ENCODE assay signal across 1 cellular context in the genomic region with DNA sequence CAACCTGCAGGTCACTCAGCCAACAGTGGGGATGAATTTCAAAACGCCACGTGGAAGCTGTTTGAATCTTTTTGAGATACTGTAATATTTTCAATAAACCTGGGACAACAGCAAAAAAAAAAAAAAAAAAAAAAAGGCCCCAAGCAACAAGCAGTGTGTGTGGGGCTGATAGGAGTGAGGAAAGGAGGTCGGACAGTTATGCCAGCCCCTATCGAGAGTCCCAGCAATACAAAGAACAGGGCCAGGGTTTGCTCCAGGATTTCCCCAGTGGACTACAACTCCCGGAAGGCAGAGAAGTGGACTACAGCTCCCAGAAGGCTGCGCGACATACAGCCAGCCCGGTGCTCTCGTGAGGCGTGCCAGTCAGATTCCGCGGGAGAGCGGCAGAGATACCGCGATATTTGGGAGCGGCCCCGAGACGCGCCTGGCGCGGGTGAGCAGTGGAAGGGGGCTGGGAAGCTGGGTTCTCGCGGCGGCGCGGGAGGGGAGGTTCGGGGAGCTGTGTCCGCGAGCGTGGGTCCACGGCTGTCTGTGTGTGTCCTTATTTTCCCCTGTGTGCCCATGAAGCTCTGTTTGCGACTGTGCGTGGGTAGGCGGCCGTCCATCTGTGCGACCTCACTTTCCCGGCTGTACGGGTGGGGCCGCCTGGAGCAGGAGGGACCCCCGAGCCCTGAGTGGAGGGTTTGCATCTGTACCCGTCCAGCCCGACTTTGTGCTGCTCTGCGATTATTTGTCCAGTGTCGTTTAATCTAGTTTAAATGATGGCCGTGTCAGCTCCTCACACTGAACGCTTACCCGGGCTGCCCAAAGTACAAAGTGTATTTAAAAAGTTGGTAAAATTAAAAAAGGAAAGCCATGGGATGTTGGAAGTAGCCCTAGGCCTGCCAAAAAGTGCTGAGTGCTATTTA.
TF ChIP-seq lines count a peak whose summit lies in the region.

A gene with protein sequence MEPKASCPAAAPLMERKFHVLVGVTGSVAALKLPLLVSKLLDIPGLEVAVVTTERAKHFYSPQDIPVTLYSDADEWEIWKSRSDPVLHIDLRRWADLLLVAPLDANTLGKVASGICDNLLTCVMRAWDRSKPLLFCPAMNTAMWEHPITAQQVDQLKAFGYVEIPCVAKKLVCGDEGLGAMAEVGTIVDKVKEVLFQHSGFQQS (plus strand): TSS at position 397 of the 908 bp plus-strand sequence. CDS start 4,729 bp downstream, outside the sequence.

TF ChIP-seq in HEK293, 187 proteins besides CTCF, POLR2A, EP300 and RAD21 (continued from another document and continues in another):
- TF ChIP-seq KLF1 (tag by site-specific recombination; IDR thresholded peaks at IDR 0.05) (peak; percentile 84), ZBTB17 (tag by site-specific recombination; IDR thresholded peaks at IDR 0.05) (peak; percentile 96), ZNF19 (tag by site-specific recombination; IDR thresholded peaks at IDR 0.05; ENCODE audit: low read depth) (no peak), ZNF121 (tag by site-specific recombination; IDR thresholded peaks at IDR 0.05) (peak; percentile 30; the same call in 1 of the 2 replicates), SP2 (tag by site-specific recombination; IDR thresholded peaks at IDR 0.05) (peak; percentile 70), ZNF792 (tag by site-specific recombination; IDR thresholded peaks at IDR 0.05) (peak; percentile 77; the same call in 1 of the 2 replicates), ZFP37 (tag by site-specific recombination; IDR thresholded peaks at IDR 0.05) (peak; percentile 87), ZNF138 (tag by site-specific recombination; IDR thresholded peaks at IDR 0.05; ENCODE audit: borderline replicate concordance) (no peak), ZSCAN30 (tag by site-specific recombination; IDR thresholded peaks at IDR 0.05) (peak; percentile 65; the same call in 1 of the 2 replicates), ZNF747 (tag by site-specific recombination; IDR thresholded peaks at IDR 0.05) (no peak), ZNF23 (tag by site-specific recombination; IDR thresholded peaks at IDR 0.05; ENCODE audit: borderline replicate concordance) (0 out of 2 replicates have a peak, but pooled peaks have one; percentile 29), KLF7 (tag by site-specific recombination; IDR thresholded peaks at IDR 0.05; ENCODE audit: borderline replicate concordance) (peak; percentile 94; the same call in 1 of the 2 replicates), ZNF391 (tag by site-specific recombination; IDR thresholded peaks at IDR 0.05; ENCODE audit: borderline replicate concordance, low read depth) (peak; percentile 82; the same call in 1 of the 2 replicates), ZNF292 (tag by site-specific recombination; IDR thresholded peaks at IDR 0.05; ENCODE audit: borderline replicate concordance, low read depth) (no peak), ZSCAN23 (tag by site-specific recombination; IDR thresholded peaks at IDR 0.05) (peak; percentile 90; the same call in 1 of the 2 replicates), BCL11B (tag by site-specific recombination; IDR thresholded peaks at IDR 0.05; ENCODE audit: low read depth) (no peak), ZBTB8A (tag by site-specific recombination; IDR thresholded peaks at IDR 0.05) (peak; percentile 54), SCRT1 (tag by site-specific recombination; IDR thresholded peaks at IDR 0.05; ENCODE audit: borderline replicate concordance) (no peak), SP3 (tag by site-specific recombination; IDR thresholded peaks at IDR 0.05) (peak; percentile 84), GLIS1 (tag by site-specific recombination; IDR thresholded peaks at IDR 0.05) (peak; percentile 69), ZXDB (tag by site-specific recombination; IDR thresholded peaks at IDR 0.05) (peak; percentile 93), ZFP69B (tag by site-specific recombination; IDR thresholded peaks at IDR 0.05) (peak; percentile 86), TCF7L2 (IDR thresholded peaks at IDR 0.05; ENCODE audit: borderline replicate concordance, low read depth, low read length) (no peak), ZNF274 (IDR thresholded peaks at IDR 0.05; ENCODE audit: low read length) (no peak), ZNF274 (tag by site-specific recombination; IDR thresholded peaks at IDR 0.05; ENCODE audit: borderline replicate concordance) (no peak), ZBTB1 (tag by site-specific recombination; IDR thresholded peaks at IDR 0.05) (0 out of 2 replicates have a peak, but pooled peaks have one; percentile 13), ZNF610 (tag by site-specific recombination; IDR thresholded peaks at IDR 0.05; ENCODE audit: borderline replicate concordance) (peak; percentile 94), MZF1 (tag by site-specific recombination; IDR thresholded peaks at IDR 0.05; ENCODE audit: borderline replicate concordance) (peak; percentile 38; the same call in 1 of the 2 replicates), ZNF184 (tag by site-specific recombination; IDR thresholded peaks at IDR 0.05) (no peak)
- TF ChIP-seq, protein P1, sequence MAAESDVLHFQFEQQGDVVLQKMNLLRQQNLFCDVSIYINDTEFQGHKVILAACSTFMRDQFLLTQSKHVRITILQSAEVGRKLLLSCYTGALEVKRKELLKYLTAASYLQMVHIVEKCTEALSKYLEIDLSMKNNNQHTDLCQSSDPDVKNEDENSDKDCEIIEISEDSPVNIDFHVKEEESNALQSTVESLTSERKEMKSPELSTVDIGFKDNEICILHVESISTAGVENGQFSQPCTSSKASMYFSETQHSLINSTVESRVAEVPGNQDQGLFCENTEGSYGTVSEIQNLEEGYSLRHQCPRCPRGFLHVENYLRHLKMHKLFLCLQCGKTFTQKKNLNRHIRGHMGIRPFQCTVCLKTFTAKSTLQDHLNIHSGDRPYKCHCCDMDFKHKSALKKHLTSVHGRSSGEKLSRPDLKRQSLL (tag by site-specific recombination; IDR thresholded peaks at IDR 0.05), result no peak
- TF ChIP-seq, protein P2, sequence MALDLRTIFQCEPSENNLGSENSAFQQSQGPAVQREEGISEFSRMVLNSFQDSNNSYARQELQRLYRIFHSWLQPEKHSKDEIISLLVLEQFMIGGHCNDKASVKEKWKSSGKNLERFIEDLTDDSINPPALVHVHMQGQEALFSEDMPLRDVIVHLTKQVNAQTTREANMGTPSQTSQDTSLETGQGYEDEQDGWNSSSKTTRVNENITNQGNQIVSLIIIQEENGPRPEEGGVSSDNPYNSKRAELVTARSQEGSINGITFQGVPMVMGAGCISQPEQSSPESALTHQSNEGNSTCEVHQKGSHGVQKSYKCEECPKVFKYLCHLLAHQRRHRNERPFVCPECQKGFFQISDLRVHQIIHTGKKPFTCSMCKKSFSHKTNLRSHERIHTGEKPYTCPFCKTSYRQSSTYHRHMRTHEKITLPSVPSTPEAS (tag by site-specific recombination; IDR thresholded peaks at IDR 0.05), result peak; percentile 74
- TF ChIP-seq, protein P3, sequence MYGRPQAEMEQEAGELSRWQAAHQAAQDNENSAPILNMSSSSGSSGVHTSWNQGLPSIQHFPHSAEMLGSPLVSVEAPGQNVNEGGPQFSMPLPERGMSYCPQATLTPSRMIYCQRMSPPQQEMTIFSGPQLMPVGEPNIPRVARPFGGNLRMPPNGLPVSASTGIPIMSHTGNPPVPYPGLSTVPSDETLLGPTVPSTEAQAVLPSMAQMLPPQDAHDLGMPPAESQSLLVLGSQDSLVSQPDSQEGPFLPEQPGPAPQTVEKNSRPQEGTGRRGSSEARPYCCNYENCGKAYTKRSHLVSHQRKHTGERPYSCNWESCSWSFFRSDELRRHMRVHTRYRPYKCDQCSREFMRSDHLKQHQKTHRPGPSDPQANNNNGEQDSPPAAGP (tag by site-specific recombination; IDR thresholded peaks at IDR 0.05), result peak; percentile 99
- TF ChIP-seq, protein P4, sequence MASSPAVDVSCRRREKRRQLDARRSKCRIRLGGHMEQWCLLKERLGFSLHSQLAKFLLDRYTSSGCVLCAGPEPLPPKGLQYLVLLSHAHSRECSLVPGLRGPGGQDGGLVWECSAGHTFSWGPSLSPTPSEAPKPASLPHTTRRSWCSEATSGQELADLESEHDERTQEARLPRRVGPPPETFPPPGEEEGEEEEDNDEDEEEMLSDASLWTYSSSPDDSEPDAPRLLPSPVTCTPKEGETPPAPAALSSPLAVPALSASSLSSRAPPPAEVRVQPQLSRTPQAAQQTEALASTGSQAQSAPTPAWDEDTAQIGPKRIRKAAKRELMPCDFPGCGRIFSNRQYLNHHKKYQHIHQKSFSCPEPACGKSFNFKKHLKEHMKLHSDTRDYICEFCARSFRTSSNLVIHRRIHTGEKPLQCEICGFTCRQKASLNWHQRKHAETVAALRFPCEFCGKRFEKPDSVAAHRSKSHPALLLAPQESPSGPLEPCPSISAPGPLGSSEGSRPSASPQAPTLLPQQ (tag by site-specific recombination; IDR thresholded peaks at IDR 0.05), result peak; percentile 95
- TF ChIP-seq, protein P5, sequence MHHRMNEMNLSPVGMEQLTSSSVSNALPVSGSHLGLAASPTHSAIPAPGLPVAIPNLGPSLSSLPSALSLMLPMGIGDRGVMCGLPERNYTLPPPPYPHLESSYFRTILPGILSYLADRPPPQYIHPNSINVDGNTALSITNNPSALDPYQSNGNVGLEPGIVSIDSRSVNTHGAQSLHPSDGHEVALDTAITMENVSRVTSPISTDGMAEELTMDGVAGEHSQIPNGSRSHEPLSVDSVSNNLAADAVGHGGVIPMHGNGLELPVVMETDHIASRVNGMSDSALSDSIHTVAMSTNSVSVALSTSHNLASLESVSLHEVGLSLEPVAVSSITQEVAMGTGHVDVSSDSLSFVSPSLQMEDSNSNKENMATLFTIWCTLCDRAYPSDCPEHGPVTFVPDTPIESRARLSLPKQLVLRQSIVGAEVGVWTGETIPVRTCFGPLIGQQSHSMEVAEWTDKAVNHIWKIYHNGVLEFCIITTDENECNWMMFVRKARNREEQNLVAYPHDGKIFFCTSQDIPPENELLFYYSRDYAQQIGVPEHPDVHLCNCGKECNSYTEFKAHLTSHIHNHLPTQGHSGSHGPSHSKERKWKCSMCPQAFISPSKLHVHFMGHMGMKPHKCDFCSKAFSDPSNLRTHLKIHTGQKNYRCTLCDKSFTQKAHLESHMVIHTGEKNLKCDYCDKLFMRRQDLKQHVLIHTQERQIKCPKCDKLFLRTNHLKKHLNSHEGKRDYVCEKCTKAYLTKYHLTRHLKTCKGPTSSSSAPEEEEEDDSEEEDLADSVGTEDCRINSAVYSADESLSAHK (tag by site-specific recombination; IDR thresholded peaks at IDR 0.05), result no peak
- TF ChIP-seq, protein P6, sequence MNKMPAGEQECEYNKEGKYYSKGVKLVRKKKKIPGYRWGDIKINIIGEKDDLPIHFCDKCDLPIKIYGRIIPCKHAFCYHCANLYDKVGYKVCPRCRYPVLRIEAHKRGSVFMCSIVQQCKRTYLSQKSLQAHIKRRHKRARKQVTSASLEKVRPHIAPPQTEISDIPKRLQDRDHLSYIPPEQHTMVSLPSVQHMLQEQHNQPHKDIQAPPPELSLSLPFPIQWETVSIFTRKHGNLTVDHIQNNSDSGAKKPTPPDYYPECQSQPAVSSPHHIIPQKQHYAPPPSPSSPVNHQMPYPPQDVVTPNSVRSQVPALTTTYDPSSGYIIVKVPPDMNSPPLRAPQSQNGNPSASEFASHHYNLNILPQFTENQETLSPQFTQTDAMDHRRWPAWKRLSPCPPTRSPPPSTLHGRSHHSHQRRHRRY (tag by site-specific recombination; IDR thresholded peaks at IDR 0.05), result peak; percentile 88
- TF ChIP-seq, protein P7, sequence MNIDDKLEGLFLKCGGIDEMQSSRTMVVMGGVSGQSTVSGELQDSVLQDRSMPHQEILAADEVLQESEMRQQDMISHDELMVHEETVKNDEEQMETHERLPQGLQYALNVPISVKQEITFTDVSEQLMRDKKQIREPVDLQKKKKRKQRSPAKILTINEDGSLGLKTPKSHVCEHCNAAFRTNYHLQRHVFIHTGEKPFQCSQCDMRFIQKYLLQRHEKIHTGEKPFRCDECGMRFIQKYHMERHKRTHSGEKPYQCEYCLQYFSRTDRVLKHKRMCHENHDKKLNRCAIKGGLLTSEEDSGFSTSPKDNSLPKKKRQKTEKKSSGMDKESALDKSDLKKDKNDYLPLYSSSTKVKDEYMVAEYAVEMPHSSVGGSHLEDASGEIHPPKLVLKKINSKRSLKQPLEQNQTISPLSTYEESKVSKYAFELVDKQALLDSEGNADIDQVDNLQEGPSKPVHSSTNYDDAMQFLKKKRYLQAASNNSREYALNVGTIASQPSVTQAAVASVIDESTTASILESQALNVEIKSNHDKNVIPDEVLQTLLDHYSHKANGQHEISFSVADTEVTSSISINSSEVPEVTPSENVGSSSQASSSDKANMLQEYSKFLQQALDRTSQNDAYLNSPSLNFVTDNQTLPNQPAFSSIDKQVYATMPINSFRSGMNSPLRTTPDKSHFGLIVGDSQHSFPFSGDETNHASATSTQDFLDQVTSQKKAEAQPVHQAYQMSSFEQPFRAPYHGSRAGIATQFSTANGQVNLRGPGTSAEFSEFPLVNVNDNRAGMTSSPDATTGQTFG (tag by site-specific recombination; IDR thresholded peaks at IDR 0.05; ENCODE audit: borderline replicate concordance), result no peak
- TF ChIP-seq, protein P8, sequence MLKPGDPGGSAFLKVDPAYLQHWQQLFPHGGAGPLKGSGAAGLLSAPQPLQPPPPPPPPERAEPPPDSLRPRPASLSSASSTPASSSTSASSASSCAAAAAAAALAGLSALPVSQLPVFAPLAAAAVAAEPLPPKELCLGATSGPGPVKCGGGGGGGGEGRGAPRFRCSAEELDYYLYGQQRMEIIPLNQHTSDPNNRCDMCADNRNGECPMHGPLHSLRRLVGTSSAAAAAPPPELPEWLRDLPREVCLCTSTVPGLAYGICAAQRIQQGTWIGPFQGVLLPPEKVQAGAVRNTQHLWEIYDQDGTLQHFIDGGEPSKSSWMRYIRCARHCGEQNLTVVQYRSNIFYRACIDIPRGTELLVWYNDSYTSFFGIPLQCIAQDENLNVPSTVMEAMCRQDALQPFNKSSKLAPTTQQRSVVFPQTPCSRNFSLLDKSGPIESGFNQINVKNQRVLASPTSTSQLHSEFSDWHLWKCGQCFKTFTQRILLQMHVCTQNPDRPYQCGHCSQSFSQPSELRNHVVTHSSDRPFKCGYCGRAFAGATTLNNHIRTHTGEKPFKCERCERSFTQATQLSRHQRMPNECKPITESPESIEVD (tag by site-specific recombination; IDR thresholded peaks at IDR 0.05), result no peak; the same call in 1 of the 2 replicates
- TF ChIP-seq, protein P9, sequence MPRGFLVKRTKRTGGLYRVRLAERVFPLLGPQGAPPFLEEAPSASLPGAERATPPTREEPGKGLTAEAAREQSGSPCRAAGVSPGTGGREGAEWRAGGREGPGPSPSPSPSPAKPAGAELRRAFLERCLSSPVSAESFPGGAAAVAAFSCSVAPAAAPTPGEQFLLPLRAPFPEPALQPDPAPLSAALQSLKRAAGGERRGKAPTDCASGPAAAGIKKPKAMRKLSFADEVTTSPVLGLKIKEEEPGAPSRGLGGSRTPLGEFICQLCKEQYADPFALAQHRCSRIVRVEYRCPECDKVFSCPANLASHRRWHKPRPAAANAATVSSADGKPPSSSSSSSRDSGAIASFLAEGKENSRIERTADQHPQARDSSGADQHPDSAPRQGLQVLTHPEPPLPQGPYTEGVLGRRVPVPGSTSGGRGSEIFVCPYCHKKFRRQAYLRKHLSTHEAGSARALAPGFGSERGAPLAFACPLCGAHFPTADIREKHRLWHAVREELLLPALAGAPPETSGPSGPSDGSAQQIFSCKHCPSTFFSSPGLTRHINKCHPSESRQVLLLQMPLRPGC (tag by site-specific recombination; IDR thresholded peaks at IDR 0.05), result peak; percentile 94
- TF ChIP-seq, protein P10, sequence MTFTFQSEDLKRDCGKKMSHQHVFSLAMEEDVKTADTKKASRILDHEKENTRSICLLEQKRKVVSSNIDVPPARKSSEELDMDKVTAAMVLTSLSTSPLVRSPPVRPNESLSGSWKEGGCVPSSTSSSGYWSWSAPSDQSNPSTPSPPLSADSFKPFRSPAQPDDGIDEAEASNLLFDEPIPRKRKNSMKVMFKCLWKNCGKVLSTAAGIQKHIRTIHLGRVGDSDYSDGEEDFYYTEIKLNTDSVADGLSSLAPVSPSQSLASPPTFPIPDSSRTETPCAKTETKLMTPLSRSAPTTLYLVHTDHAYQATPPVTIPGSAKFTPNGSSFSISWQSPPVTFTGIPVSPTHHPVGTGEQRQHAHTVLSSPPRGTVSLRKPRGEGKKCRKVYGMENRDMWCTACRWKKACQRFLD (tag by site-specific recombination; IDR thresholded peaks at IDR 0.05), result no peak
